ENCODE assay signal across 13 cellular contexts in genomic region chr16:86513471-86514277, GRCh38. TPM values are rescaled to one million over a fixed set of nuclear protein-coding genes. Genes with fewer than 3 reads are reported as not detected.
DNase-seq lines count a peak whose midpoint lies in the region; ATAC-seq and TF ChIP-seq lines count a peak whose summit lies in the region.
"Had no signal": no experiment of that assay in that cellular context is flagged by ENCODE, and none has a peak within 500 bp of the region (broad histone marks: within the 10 kb centered on the region; RNA-seq: fewer than 3 reads in every experiment).

No MANE protein-coding gene starts in this region.

- no peak overlapping the region for H2BK15ac ChIP-seq in neuronal stem cell (ENCODE audit: low read length)

- H3K27me3 ChIP-seq in neuronal stem cell (ENCODE audit: control insufficient read depth in 3 of 3, insufficient read depth in 3 of 3, low read depth in 1 of 3, low read length in 3 of 3): peaks cover 65 to 97% (median 93%) of the 10 kb centered on the region in 3 experiments

- TF ChIP-seq CTCF in glutamatergic neuron (IDR thresholded peaks at IDR 0.05; ENCODE audit: partially characterized antibody, unreplicated experiment): no peak

- H3K4me2 ChIP-seq in neuronal stem cell (ENCODE audit: insufficient read depth, low read length, poor library complexity, severe bottlenecking): no peak overlapping the region
- H3K4me2 ChIP-seq: BLaER1 had no signal

- H3K4me1 ChIP-seq in neuronal stem cell (ENCODE audit: control insufficient read depth in 2 of 2, insufficient read depth in 1 of 2, low read depth in 1 of 2, low read length in 2 of 2): peaks cover 0 to 7% of the 10 kb centered on the region in 2 donors

- DNase-seq in ELF-1 (ENCODE audit: low read depth, low spot score) (peak; percentile 36), glutamatergic neuron (peak; percentile 19), neuronal stem cell (ENCODE audit: low spot score) (peak; percentile 21), DMS153 treated with DMSO at 0.1 percent for 48 hours (lab: John Stamatoyannopoulos, UW; ENCODE audit: unreplicated experiment) (no peak), SKM-1 (lab: John Stamatoyannopoulos, UW; ENCODE audit: unreplicated experiment) (no peak), COR-L47 (lab: John Stamatoyannopoulos, UW) (no peak)
- no peak for DNase-seq in activated T-helper 1 cell treated with anti-CD3 and anti-CD28 coated beads, Interleukin-12 subunit alpha, Interleukin-12 subunit beta, Interleukin-2, Interleukin-4 antibody, amounts not matched to agents 30 ng/mL and 10 ng/mL and 1 ng/mL, durations not matched to agents 14 hours and 24 hours and 36 hours (ENCODE audit: low spot score)
- DNase-seq: activated CD4-positive, CD25-positive, alpha-beta regulatory T cell; amygdala had no signal

- H2AFZ ChIP-seq in neuronal stem cell (ENCODE audit: low read length): no peak overlapping the region

- no peak overlapping the region for H2AK5ac ChIP-seq in neuronal stem cell (ENCODE audit: low read depth, low read length)

- intact Hi-C loops in activated T-helper 1 cell treated with anti-CD3 and anti-CD28 coated beads, Interleukin-12 subunit alpha, Interleukin-12 subunit beta, Interleukin-2, Interleukin-4 antibody, amounts not matched to agents 30 ng/mL and 10 ng/mL and 1 ng/mL, durations not matched to agents 14 hours and 24 hours and 36 hours (cut with micrococcal nuclease): loop anchor here (2.0 kb wide), 2 partner anchors 19 to 51 kb away; no protein-coding TSS in a partner anchor

- no peak overlapping the region for H3K18ac ChIP-seq in neuronal stem cell (ENCODE audit: low read length)

- WGBS in neuronal stem cell (ENCODE audit: extremely low coverage in 2 of 2, insufficient read length in 2 of 2, insufficient replicate concordance in 1 of 2), 2 donors: no CpG with 5 or more reads among the region's 35 CpGs

- H3K4me1 Mint-ChIP-seq in activated T-helper 1 cell treated with anti-CD3 and anti-CD28 coated beads, Interleukin-12 subunit alpha, Interleukin-12 subunit beta, Interleukin-2, Interleukin-4 antibody, amounts not matched to agents 30 ng/mL and 10 ng/mL and 1 ng/mL, durations not matched to agents 14 hours and 24 hours and 36 hours (ENCODE audit: low read depth): peaks cover 10% of the 10 kb centered on the region
- peaks cover 12% of the 10 kb centered on the region for H3K4me1 Mint-ChIP-seq in glutamatergic neuron (ENCODE audit: low read depth, unreplicated experiment)

- no peak overlapping the region for H3K9ac ChIP-seq in neuronal stem cell (ENCODE audit: low read depth, low read length, poor library complexity)
- H3K9ac ChIP-seq: BLaER1 had no signal

- H3K4me3 Mint-ChIP-seq in activated T-helper 1 cell treated with anti-CD3 and anti-CD28 coated beads, Interleukin-12 subunit alpha, Interleukin-12 subunit beta, Interleukin-2, Interleukin-4 antibody, amounts not matched to agents 30 ng/mL and 10 ng/mL and 1 ng/mL, durations not matched to agents 14 hours and 24 hours and 36 hours: no peak overlapping the region
- H3K4me3 Mint-ChIP-seq in glutamatergic neuron (ENCODE audit: unreplicated experiment): peak overlapping the region; percentile 66

- H4K91ac ChIP-seq in neuronal stem cell (ENCODE audit: low read depth, low read length, poor library complexity): no peak overlapping the region

- H3K36me3 ChIP-seq in neuronal stem cell (replicated peaks in 1 of 2; ENCODE audit: control insufficient read depth in 2 of 2, insufficient read depth in 2 of 2, low read length in 2 of 2): no peaks in the 10 kb centered on the region
- H3K36me3 ChIP-seq: BLaER1, pancreas had no signal

- H4K8ac ChIP-seq in neuronal stem cell (ENCODE audit: low read depth, low read length): no peak overlapping the region

- no peak overlapping the region for H2BK12ac ChIP-seq in neuronal stem cell (ENCODE audit: low read length)

- H3K79me1 ChIP-seq in neuronal stem cell (ENCODE audit: low read depth, low read length): no peaks in the 10 kb centered on the region

- no peak for ATAC-seq in HG03521 (IDR thresholded peaks at IDR 0.05; ENCODE audit: unreplicated experiment)
- ATAC-seq: pancreas had no signal

- H3K4ac ChIP-seq in neuronal stem cell (ENCODE audit: low read length): no peak overlapping the region

- H2BK5ac ChIP-seq in neuronal stem cell (ENCODE audit: low read length): no peak overlapping the region

- peak overlapping the region; percentile 72 for H3K27ac Mint-ChIP-seq in activated T-helper 1 cell treated with anti-CD3 and anti-CD28 coated beads, Interleukin-12 subunit alpha, Interleukin-12 subunit beta, Interleukin-2, Interleukin-4 antibody, amounts not matched to agents 30 ng/mL and 10 ng/mL and 1 ng/mL, durations not matched to agents 14 hours and 24 hours and 36 hours
- no peak overlapping the region for H3K27ac Mint-ChIP-seq in glutamatergic neuron (ENCODE audit: unreplicated experiment)

- H3K27me3 Mint-ChIP-seq in activated T-helper 1 cell treated with anti-CD3 and anti-CD28 coated beads, Interleukin-12 subunit alpha, Interleukin-12 subunit beta, Interleukin-2, Interleukin-4 antibody, amounts not matched to agents 30 ng/mL and 10 ng/mL and 1 ng/mL, durations not matched to agents 14 hours and 24 hours and 36 hours (ENCODE audit: insufficient read depth): peaks cover 57% of the 10 kb centered on the region
- H3K27me3 Mint-ChIP-seq in glutamatergic neuron (ENCODE audit: unreplicated experiment): peaks cover 29% of the 10 kb centered on the region

- H3K27ac ChIP-seq in neuronal stem cell (replicated peaks; ENCODE audit: low read length): no peak overlapping the region
- H3K27ac ChIP-seq: BLaER1, pancreas had no signal

- H3K9me3 Mint-ChIP-seq in activated T-helper 1 cell treated with anti-CD3 and anti-CD28 coated beads, Interleukin-12 subunit alpha, Interleukin-12 subunit beta, Interleukin-2, Interleukin-4 antibody, amounts not matched to agents 30 ng/mL and 10 ng/mL and 1 ng/mL, durations not matched to agents 14 hours and 24 hours and 36 hours: no peaks in the 10 kb centered on the region
- peaks cover 14% of the 10 kb centered on the region for H3K9me3 Mint-ChIP-seq in glutamatergic neuron (ENCODE audit: unreplicated experiment)

- H3K23ac ChIP-seq in neuronal stem cell (ENCODE audit: low read depth, low read length, poor library complexity): no peak overlapping the region

- H3K4me3 ChIP-seq in neuronal stem cell (ENCODE audit: low read length in 2 of 2): no peak overlapping the region
- H3K4me3 ChIP-seq: BLaER1 had no signal

- H3K14ac ChIP-seq in neuronal stem cell (ENCODE audit: low read length): no peak overlapping the region

- H2BK120ac ChIP-seq in neuronal stem cell (ENCODE audit: low read depth, low read length): no peak overlapping the region

- H3K36me3 Mint-ChIP-seq in activated T-helper 1 cell treated with anti-CD3 and anti-CD28 coated beads, Interleukin-12 subunit alpha, Interleukin-12 subunit beta, Interleukin-2, Interleukin-4 antibody, amounts not matched to agents 30 ng/mL and 10 ng/mL and 1 ng/mL, durations not matched to agents 14 hours and 24 hours and 36 hours (ENCODE audit: low read depth): peaks cover 3% of the 10 kb centered on the region
- H3K36me3 Mint-ChIP-seq in glutamatergic neuron (ENCODE audit: unreplicated experiment): no peaks in the 10 kb centered on the region

- H3K9me3 ChIP-seq in neuronal stem cell (replicated peaks in 1 of 2; ENCODE audit: control insufficient read depth in 2 of 2, insufficient read depth in 1 of 2, low read depth in 1 of 2, low read length in 2 of 2): no peaks in the 10 kb centered on the region
- H3K9me3 ChIP-seq: BLaER1, pancreas had no signal

RNA-seq across cellular contexts. Expression of gene FOXF1, which starts 3.3 kb away (rescaled TPM):
- total RNA-seq in activated T-helper 1 cell treated with anti-CD3 and anti-CD28 coated beads, Interleukin-12 subunit alpha, Interleukin-12 subunit beta, Interleukin-2, Interleukin-4 antibody, amounts not matched to agents 30 ng/mL and 10 ng/mL and 1 ng/mL, durations not matched to agents 14 hours and 24 hours and 36 hours: not detected in 2 replicates
- total RNA-seq in glutamatergic neuron (ENCODE audit: unreplicated experiment): not detected
- polyA plus RNA-seq in neuronal stem cell (2013, experiment 1 of 2): 0.01 TPM
- not detected for polyA plus RNA-seq in neuronal stem cell (2013, experiment 2 of 2)
- total RNA-seq: MCF 10A had no signal

RNA-seq across cellular contexts. Expression of gene MTHFSD, which starts 41.4 kb away (rescaled TPM):
- 30.6 and 31.8 TPM in 2 replicates for total RNA-seq in activated T-helper 1 cell treated with anti-CD3 and anti-CD28 coated beads, Interleukin-12 subunit alpha, Interleukin-12 subunit beta, Interleukin-2, Interleukin-4 antibody, amounts not matched to agents 30 ng/mL and 10 ng/mL and 1 ng/mL, durations not matched to agents 14 hours and 24 hours and 36 hours
- 27.7 TPM for total RNA-seq in glutamatergic neuron (ENCODE audit: unreplicated experiment)
- 12.3 TPM for polyA plus RNA-seq in neuronal stem cell (2013, experiment 1 of 2)
- 12.6 TPM for polyA plus RNA-seq in neuronal stem cell (2013, experiment 2 of 2)

RNA-seq across cellular contexts. Expression of gene FOXC2, which starts 53.0 kb away (rescaled TPM):
- not detected in 2 replicates for total RNA-seq in activated T-helper 1 cell treated with anti-CD3 and anti-CD28 coated beads, Interleukin-12 subunit alpha, Interleukin-12 subunit beta, Interleukin-2, Interleukin-4 antibody, amounts not matched to agents 30 ng/mL and 10 ng/mL and 1 ng/mL, durations not matched to agents 14 hours and 24 hours and 36 hours
- not detected for total RNA-seq in glutamatergic neuron (ENCODE audit: unreplicated experiment)
- polyA plus RNA-seq in neuronal stem cell (2013, experiment 1 of 2): 0.15 TPM
- polyA plus RNA-seq in neuronal stem cell (2013, experiment 2 of 2): 0.12 TPM

Comparison
In these comparisons a context has a peak if more than half of its experiments do, and no peak if none do; other contexts are left out.
1. DNase-seq: peak in ELF-1 (single experiment), glutamatergic neuron (single experiment) and neuronal stem cell (single experiment); none in activated T-helper 1 cell treated with anti-CD3 and anti-CD28 coated beads, Interleukin-12 subunit alpha, Interleukin-12 subunit beta, Interleukin-2, Interleukin-4 antibody, amounts not matched to agents 30 ng/mL and 10 ng/mL and 1 ng/mL, durations not matched to agents 14 hours and 24 hours and 36 hours (single experiment), DMS153 treated with DMSO at 0.1 percent for 48 hours (single experiment), SKM-1 (single experiment) and COR-L47 (single experiment).